In genomic region chr14:91125271-91125661, GRCh38 we compare ENCODE assay signal across 1 cellular context.
TF ChIP-seq lines count a peak whose summit lies in the region.

No MANE protein-coding gene starts in this region.

TF ChIP-seq in K562, 482 proteins besides CTCF, POLR2A, EP300 and RAD21 (continued from another document):
- TF ChIP-seq TBL1XR1 (IDR thresholded peaks at IDR 0.05; ENCODE audit: low read length in 2 of 2): no peak
- TF ChIP-seq GTF2F1 (IDR thresholded peaks at IDR 0.05; ENCODE audit: low read depth, low read length): no peak
- TF ChIP-seq CC2D1A (IDR thresholded peaks at IDR 0.05): no peak
- TF ChIP-seq KDM5B (IDR thresholded peaks at IDR 0.05; ENCODE audit: insufficient replicate concordance, low read depth, low read length): no peak
- TF ChIP-seq CTBP1 (IDR thresholded peaks at IDR 0.05; ENCODE audit: borderline replicate concordance): no peak
- no peak for TF ChIP-seq CHD2 (IDR thresholded peaks at IDR 0.05; ENCODE audit: low read depth, low read length)
- TF ChIP-seq ZNF165 (CRISPR knock-in tag; IDR thresholded peaks at IDR 0.05; ENCODE audit: borderline replicate concordance): no peak
- TF ChIP-seq ZNF175 (CRISPR knock-in tag; IDR thresholded peaks at IDR 0.05; ENCODE audit: low read depth): no peak
- TF ChIP-seq ZNF644 (tag; IDR thresholded peaks at IDR 0.05; ENCODE audit: low read depth): 0 out of 2 replicates have a peak, but pooled peaks have one; percentile 32
- no peak for TF ChIP-seq ZNF398 (CRISPR knock-in tag; IDR thresholded peaks at IDR 0.05)
- no peak for TF ChIP-seq TCF7L2 (IDR thresholded peaks at IDR 0.05; ENCODE audit: low read depth, low read length)
- no peak for TF ChIP-seq SLC30A9 (CRISPR knock-in tag; IDR thresholded peaks at IDR 0.05)
- peak; percentile 55; the same call in 1 of the 2 replicates for TF ChIP-seq SMARCE1 (IDR thresholded peaks at IDR 0.05)
- no peak for TF ChIP-seq ADNP (tag; IDR thresholded peaks at IDR 0.05)
- TF ChIP-seq ZNF507 (tag; conservative IDR thresholded peaks at IDR 0.05): no peak
- no peak for TF ChIP-seq HNRNPK (IDR thresholded peaks at IDR 0.05; ENCODE audit: low read depth, low read length, poor library complexity, severe bottlenecking)
- TF ChIP-seq ZNF143 (CRISPR knock-in tag; IDR thresholded peaks at IDR 0.05): no peak
- 0 out of 2 replicates have a peak, but pooled peaks have one; percentile 37 for TF ChIP-seq BACH1 (tag; IDR thresholded peaks at IDR 0.05)
- peak; percentile 59; the same call in 1 of the 2 replicates for TF ChIP-seq SMARCA4 (IDR thresholded peaks at IDR 0.05)
- TF ChIP-seq NFE2 (IDR thresholded peaks at IDR 0.05; ENCODE audit: low read depth): peak; percentile 82
- TF ChIP-seq DPF2 (IDR thresholded peaks at IDR 0.05): peak; percentile 52; the same call in 1 of the 2 replicates
- TF ChIP-seq JUN (IDR thresholded peaks at IDR 0.05; ENCODE audit: borderline replicate concordance, low read depth, low read length): no peak
- no peak for TF ChIP-seq JUN (CRISPR knock-in tag; IDR thresholded peaks at IDR 0.05; ENCODE audit: borderline replicate concordance)
- no peak for TF ChIP-seq ZFP36 (IDR thresholded peaks at IDR 0.05; ENCODE audit: low read depth, low read length, partially characterized antibody)
- TF ChIP-seq MEIS2 (IDR thresholded peaks at IDR 0.05; ENCODE audit: partially characterized antibody): no peak
- TF ChIP-seq RBBP5 (IDR thresholded peaks at IDR 0.05; ENCODE audit: borderline replicate concordance, insufficient read depth, low read length, poor library complexity, severe bottlenecking): no peak
- no peak for TF ChIP-seq ZBTB8A (IDR thresholded peaks at IDR 0.05; ENCODE audit: partially characterized antibody)
- no peak for TF ChIP-seq SFPQ (IDR thresholded peaks at IDR 0.05; ENCODE audit: low read depth, low read length)
- TF ChIP-seq SPI1 (IDR thresholded peaks at IDR 0.05; ENCODE audit: borderline replicate concordance, low read depth, low read length): peak; percentile 99
- no peak for TF ChIP-seq TFAP4 (CRISPR knock-in tag; IDR thresholded peaks at IDR 0.05; ENCODE audit: borderline replicate concordance)
- no peak for TF ChIP-seq KLF13 (tag; IDR thresholded peaks at IDR 0.05; ENCODE audit: borderline replicate concordance, low read depth)
- TF ChIP-seq TEAD4 (IDR thresholded peaks at IDR 0.05; ENCODE audit: low read length): no peak
- TF ChIP-seq TEAD4 (CRISPR knock-in tag; IDR thresholded peaks at IDR 0.05; ENCODE audit: borderline replicate concordance): no peak
- no peak for TF ChIP-seq CREM (IDR thresholded peaks at IDR 0.05; ENCODE audit: low read depth)
- TF ChIP-seq ZNF639 (CRISPR knock-in tag; conservative IDR thresholded peaks at IDR 0.05 in 1 of 2, IDR thresholded peaks at IDR 0.05 in 1 of 2): peak in 1 of 2 experiments; percentile 52; a peak in 1 of 4 replicates
- TF ChIP-seq ID3 (CRISPR knock-in tag; IDR thresholded peaks at IDR 0.05): no peak
- no peak for TF ChIP-seq ID3 (tag; IDR thresholded peaks at IDR 0.05)
- no peak for TF ChIP-seq ZNF586 (CRISPR knock-in tag; conservative IDR thresholded peaks at IDR 0.05)
- TF ChIP-seq ZBTB1 (CRISPR knock-in tag; IDR thresholded peaks at IDR 0.05; ENCODE audit: borderline replicate concordance, low read depth): no peak
- no peak for TF ChIP-seq ZNF408 (CRISPR knock-in tag; IDR thresholded peaks at IDR 0.05; ENCODE audit: low read depth)
- TF ChIP-seq SMAD2 (IDR thresholded peaks at IDR 0.05; ENCODE audit: low read depth, low read length): no peak
